ENCODE assay signal across 1 cellular context in genomic region chr9:34589656-34590375, GRCh38.
TF ChIP-seq lines count a peak whose summit lies in the region.

TSS of gene CNTFR (minus strand) at chr9:34589724. CDS start at chr9:34568981, 20,743 bp downstream.

TF ChIP-seq in GM12878, 131 proteins besides CTCF, POLR2A, EP300 and RAD21 (continued from another document):
- TF ChIP-seq HCFC1 (IDR thresholded peaks at IDR 0.05; ENCODE audit: low read length) (no peak), HDAC2 (IDR thresholded peaks at IDR 0.05) (no peak), LARP7 (IDR thresholded peaks at IDR 0.05) (no peak), HDGF (IDR thresholded peaks at IDR 0.05) (no peak), TAF1 (IDR thresholded peaks at IDR 0.05; ENCODE audit: borderline replicate concordance, low read depth, low read length) (no peak), BCL3 (IDR thresholded peaks at IDR 0.05; ENCODE audit: borderline replicate concordance, insufficient read depth, low read depth, low read length, poor library complexity, severe bottlenecking) (no peak), SPI1 (IDR thresholded peaks at IDR 0.05; ENCODE audit: borderline replicate concordance, insufficient read depth, low read depth, low read length) (no peak), ZNF592 (IDR thresholded peaks at IDR 0.05) (no peak), SUZ12 (IDR thresholded peaks at IDR 0.05; ENCODE audit: unreplicated experiment) (no peak), KDM1A (IDR thresholded peaks at IDR 0.05; ENCODE audit: borderline replicate concordance) (no peak), SMAD5 (IDR thresholded peaks at IDR 0.05; ENCODE audit: low read depth) (no peak), GATAD2B (conservative IDR thresholded peaks at IDR 0.05; ENCODE audit: low read depth) (no peak), NRF1 (conservative IDR thresholded peaks at IDR 0.05; ENCODE audit: low read depth, low read length) (no peak), STAT3 (IDR thresholded peaks at IDR 0.05; ENCODE audit: low read depth, low read length) (no peak), USF1 (IDR thresholded peaks at IDR 0.05; ENCODE audit: borderline replicate concordance, extremely low read length, insufficient read depth, low read depth, low read length) (no peak)
